In genomic region chr16:23362460-23363317, GRCh38 we compare ENCODE assay signal across 8 cellular contexts.
DNase-seq lines count a peak whose midpoint lies in the region; ATAC-seq and TF ChIP-seq lines count a peak whose summit lies in the region.

No MANE protein-coding gene starts in this region.

- no peak for TF ChIP-seq CTCF in 22Rv1 (IDR thresholded peaks at IDR 0.05)

- DNase-seq in NCI-H2029 treated with DMSO at 0.1 percent for 48 hours (lab: John Stamatoyannopoulos, UW) (peak; percentile 90), dermis blood vessel endothelial cell (peak; percentile 95), mucosa of gallbladder (ENCODE audit: low spot score) (peak; percentile 73)
- no peak for DNase-seq in activated naive CD4-positive, alpha-beta T cell treated with anti-CD3 and anti-CD28 coated beads, Interleukin-2, amount 50 U/mL, for 16 hours

- ATAC-seq in HG03025 (IDR thresholded peaks at IDR 0.05; ENCODE audit: low FRiP score, unreplicated experiment) (no peak), HG02852 (IDR thresholded peaks at IDR 0.05; ENCODE audit: unreplicated experiment) (no peak), HG02610 (IDR thresholded peaks at IDR 0.05; ENCODE audit: unreplicated experiment) (no peak)

- peak overlapping the region; percentile 67 for H3K27ac ChIP-seq in 22Rv1
